In the genomic region with DNA sequence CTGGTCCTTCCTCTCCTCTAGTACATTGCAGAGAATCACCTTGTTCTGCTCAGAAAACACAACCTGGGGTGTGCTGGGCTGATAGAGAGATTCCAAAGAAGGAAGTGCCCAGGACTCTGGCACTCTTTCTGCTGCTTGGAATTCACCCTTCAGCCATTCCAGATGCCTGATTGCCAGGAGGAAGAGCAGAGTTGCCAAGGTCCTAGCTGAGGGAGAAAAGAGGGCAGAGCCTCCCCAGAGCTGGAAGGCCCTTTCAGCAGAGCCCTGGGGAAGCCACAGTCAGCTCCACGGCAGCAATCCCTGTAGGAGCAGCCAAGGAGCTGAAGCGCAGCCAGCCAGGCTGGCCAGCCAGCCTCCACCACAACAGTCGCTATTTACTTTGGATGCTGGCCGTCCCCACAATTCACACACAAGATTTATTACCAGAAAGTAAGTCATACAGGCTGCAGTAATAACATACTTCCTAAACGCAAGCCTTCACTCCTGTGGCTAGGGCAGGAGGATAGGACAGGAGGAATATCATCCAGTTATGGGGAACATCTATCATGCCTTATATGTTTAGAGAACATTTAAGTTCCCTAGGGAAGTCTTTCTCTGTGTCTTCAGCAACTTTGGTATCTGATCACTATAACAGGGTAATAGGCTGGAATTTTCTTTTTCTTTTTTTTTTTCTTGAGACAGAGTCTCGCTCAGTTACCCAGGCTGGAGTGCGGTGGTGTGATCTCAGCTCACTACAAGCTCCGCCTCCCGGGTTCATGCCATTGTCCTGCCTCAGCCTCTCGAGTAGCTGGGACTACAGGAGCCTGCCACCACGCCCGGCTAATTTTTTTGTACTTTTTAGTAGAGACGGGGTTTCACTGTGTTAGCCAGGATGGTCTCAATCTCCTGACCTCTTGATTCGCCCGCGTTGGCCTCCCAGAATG, we compare ENCODE assay signal across 8 cellular contexts. TPM values are rescaled to one million over a fixed set of nuclear protein-coding genes. Genes with fewer than 3 reads are reported as not detected.
DNase-seq lines count a peak whose midpoint lies in the region; ATAC-seq and TF ChIP-seq lines count a peak whose summit lies in the region.
"Had no signal": no experiment of that assay in that cellular context is flagged by ENCODE, and none has a peak within 500 bp of the region (broad histone marks: within the 10 kb centered on the region; RNA-seq: fewer than 3 reads in every experiment).

No MANE protein-coding gene starts in this region.

- peak overlapping the region; percentile 52 to 63 for H3K9ac ChIP-seq in mucosa of rectum (ENCODE audit: low read depth in 1 of 2, low read length in 2 of 2)

- 56 to 60% methylated on average over 16 of the region's 16 CpGs for WGBS in esophagus, 2 donors

- H3K9me3 ChIP-seq in esophagus (ENCODE audit: control insufficient read depth in 2 of 2, insufficient read depth in 1 of 2, low read depth in 1 of 2, low read length in 1 of 2) = no peaks in the 10 kb centered on the region
- H3K9me3 ChIP-seq in mucosa of rectum (ENCODE audit: control insufficient read depth in 2 of 2, low read length in 2 of 2) = no peaks in the 10 kb centered on the region
- no peaks in the 10 kb centered on the region for H3K9me3 ChIP-seq in vagina

- ATAC-seq in HG03159 (IDR thresholded peaks at IDR 0.05; ENCODE audit: unreplicated experiment) = no peak
- no peak for ATAC-seq in GM18498 (IDR thresholded peaks at IDR 0.05; ENCODE audit: unreplicated experiment)

- H3K36me3 ChIP-seq in esophagus (ENCODE audit: control insufficient read depth in 2 of 2, insufficient read depth in 2 of 2, low read length in 1 of 2) (no peaks in the 10 kb centered on the region), mucosa of rectum (ENCODE audit: control insufficient read depth in 2 of 2, insufficient read depth in 2 of 2, low read length in 2 of 2) (no peaks in the 10 kb centered on the region), vagina (no peaks in the 10 kb centered on the region)

- H3K4me1 ChIP-seq in esophagus (ENCODE audit: control insufficient read depth in 2 of 2, insufficient read depth in 2 of 2, low read length in 1 of 2) = no peaks in the 10 kb centered on the region
- H3K4me1 ChIP-seq in mucosa of rectum (ENCODE audit: control insufficient read depth in 2 of 2, insufficient read depth in 2 of 2, low read length in 2 of 2) = peaks cover 8 to 16% of the 10 kb centered on the region in 2 donors
- peaks cover 24% of the 10 kb centered on the region for H3K4me1 ChIP-seq in vagina

- intact Hi-C loops in vagina (cut with DNase I) = no loop called here

- no peak for TF ChIP-seq CTCF in vagina (IDR thresholded peaks at IDR 0.05)

- DNase-seq in NCI-H69 (lab: John Stamatoyannopoulos, UW) (peak; percentile 63), vagina (ENCODE audit: extremely low spot score in 2 of 2) (no peak), SW480 (ENCODE audit: low spot score) (no peak)

- H3K27ac ChIP-seq in esophagus (ENCODE audit: low read depth in 2 of 2, low read length in 1 of 2) (peak overlapping the region; percentile 33 to 49), mucosa of rectum (ENCODE audit: low read depth in 2 of 2, low read length in 2 of 2) (peak overlapping the region; percentile 79 to 87), vagina (peak overlapping the region; percentile 73)

- H3K4me3 ChIP-seq in esophagus (ENCODE audit: low read depth in 1 of 2, low read length in 2 of 2) (no peak overlapping the region), mucosa of rectum (ENCODE audit: low read length in 2 of 2) (peak overlapping the region; percentile 35 to 60), vagina (no peak overlapping the region)

- H3K27me3 ChIP-seq in esophagus (ENCODE audit: control insufficient read depth in 1 of 2, insufficient read depth in 2 of 2, low read length in 2 of 2) (no peaks in the 10 kb centered on the region), mucosa of rectum (ENCODE audit: control insufficient read depth in 2 of 2, insufficient read depth in 2 of 2, low read length in 2 of 2) (no peaks in the 10 kb centered on the region), vagina (no peaks in the 10 kb centered on the region)

- TF ChIP-seq POLR2A in vagina (IDR thresholded peaks at IDR 0.05) = no peak

RNA-seq across cellular contexts. Expression of gene SLC44A3, which starts 36.6 kb away (rescaled TPM):
- polyA plus RNA-seq in esophagus = 1 to 10 TPM; 7.0 to 7.4 TPM
- total RNA-seq in vagina = 6.6 TPM
- total RNA-seq: activated CD8-positive, alpha-beta memory T cell treated with anti-CD3 and anti-CD28 coated beads for 36 hours had no signal

Comparison
In these comparisons a context has a peak if more than half of its experiments do, and no peak if none do; other contexts are left out.
1. H3K4me3 ChIP-seq: peak in mucosa of rectum (2 of 2); none in esophagus (0 of 2) and vagina (0 of 2).
2. Peak in every context shown above with its lines, with median percentiles within 50 percentile points of each other: H3K27ac ChIP-seq.